Comparison of ENCODE assay signal across 8 cellular contexts in genomic region chr22:27919943-27920755, GRCh38. TPM values are rescaled to one million over a fixed set of nuclear protein-coding genes. Genes with fewer than 3 reads are reported as not detected.
A peak's percentile ranks its signal among the peaks of the same experiment; 100 is the strongest.
DNase-seq lines count a peak whose midpoint lies in the region; ATAC-seq, FAIRE-seq and TF ChIP-seq lines count a peak whose summit lies in the region.

No MANE protein-coding gene starts in this region.

- no peak for TF ChIP-seq POLR2A in gastrocnemius medialis (IDR thresholded peaks at IDR 0.05)

- H3K27ac ChIP-seq in astrocyte (ENCODE audit: low read depth, low read length) (peak overlapping the region; percentile 96), iPS DF 6.9 (ENCODE audit: low read length) (no peak overlapping the region), gastrocnemius medialis (peak overlapping the region; percentile 95 to 100 (median 98))

- peak overlapping the region; percentile 96 for H3K4me3 Mint-ChIP-seq in astrocyte (ENCODE audit: unreplicated experiment)

- H4K20me1 ChIP-seq in astrocyte (ENCODE audit: insufficient read depth, low read length), result peaks cover 34% of the 10 kb centered on the region

- no peaks in the 10 kb centered on the region for H3K36me3 Mint-ChIP-seq in astrocyte (ENCODE audit: low read depth, unreplicated experiment)

- CTCF ChIA-PET in HEK293T (lab: Yijun Ruan, JAX), result interaction anchor here (0.6 to 1.7 kb wide), 4 partner anchors 33 to 133 kb away, joined by 3 to 5 read pairs (median 3); no protein-coding TSS in a partner anchor

- no peaks in the 10 kb centered on the region for H3K9me3 Mint-ChIP-seq in astrocyte (ENCODE audit: unreplicated experiment)

- peaks cover 22% of the 10 kb centered on the region for H3K4me1 Mint-ChIP-seq in astrocyte (ENCODE audit: low read depth, unreplicated experiment)

- H3K4me2 ChIP-seq in astrocyte (ENCODE audit: low read length), result peak overlapping the region; percentile 99

- no peaks in the 10 kb centered on the region for H3K9me3 ChIP-seq in astrocyte (ENCODE audit: insufficient read depth, low read depth, low read length)
- H3K9me3 ChIP-seq in iPS DF 6.9 (ENCODE audit: control insufficient read depth, insufficient read depth, low read length), result no peaks in the 10 kb centered on the region
- H3K9me3 ChIP-seq in gastrocnemius medialis, result no peaks in the 10 kb centered on the region

- in situ Hi-C loops in gastrocnemius medialis (cut with MboI; ENCODE audit: low sequenced_read_pairs in 4 of 4), result no loop called here

- H3K9ac ChIP-seq in astrocyte (ENCODE audit: low read length), result peak overlapping the region; percentile 94

- H3K27me3 ChIP-seq in astrocyte (ENCODE audit: insufficient read depth, low read length) (no peaks in the 10 kb centered on the region), iPS DF 6.9 (ENCODE audit: control insufficient read depth, insufficient read depth, low read length) (no peaks in the 10 kb centered on the region), gastrocnemius medialis (no peaks in the 10 kb centered on the region)

- H3K4me1 ChIP-seq in astrocyte (ENCODE audit: insufficient read depth, low read length) (peaks cover 24% of the 10 kb centered on the region), iPS DF 6.9 (ENCODE audit: control insufficient read depth, insufficient read depth, low read length) (no peaks in the 10 kb centered on the region), gastrocnemius medialis (peaks cover 23 to 36% of the 10 kb centered on the region in 2 donors)

- H3K36me3 ChIP-seq in astrocyte (ENCODE audit: insufficient read depth, low read length), result no peaks in the 10 kb centered on the region
- H3K36me3 ChIP-seq in iPS DF 6.9 (ENCODE audit: control insufficient read depth, insufficient read depth, low read length), result no peaks in the 10 kb centered on the region
- H3K36me3 ChIP-seq in gastrocnemius medialis, result no peaks in the 10 kb centered on the region

- ATAC-seq in gastrocnemius medialis, result peak; percentile 48 to 67

- POLR2A ChIA-PET in HEK293T (lab: Yijun Ruan, JAX), result interaction anchor here (0.8 to 2.7 kb wide), 17 partner anchors 7 to 91 kb away, joined by 3 to 38 read pairs (median 4); no protein-coding TSS in a partner anchor

- H2AFZ ChIP-seq in astrocyte (ENCODE audit: low read depth, low read length), result peak overlapping the region; percentile 93

- FAIRE-seq in astrocyte (lab: Jason Lieb, UNC), result no peak

- H3K4me3 ChIP-seq in astrocyte (ENCODE audit: insufficient read depth, low read depth, low read length) (peak overlapping the region; percentile 77), iPS DF 6.9 (ENCODE audit: low read length) (peak overlapping the region; percentile 50), gastrocnemius medialis (peak overlapping the region; percentile 66 to 98 (median 88))

- TF ChIP-seq CTCF in astrocyte (IDR thresholded peaks at IDR 0.05; ENCODE audit: insufficient read depth, low read depth, low read length), result no peak
- peak in 2 of 5 experiments; percentile 19 to 27 for TF ChIP-seq CTCF in gastrocnemius medialis (IDR thresholded peaks at IDR 0.05 in 4 of 5, conservative IDR thresholded peaks at IDR 0.05 in 1 of 5)

- H3K27me3 Mint-ChIP-seq in astrocyte (ENCODE audit: low read depth, unreplicated experiment), result no peaks in the 10 kb centered on the region

- intact Hi-C loops in gastrocnemius medialis (cut with DNase I; ENCODE audit: low total_unique reads), result loop anchor here (2.0 to 5.0 kb wide), 4 partner anchors 33 to 1347 kb away; partner anchors contain the start of genes EWSR1 and RHBDD3

- H3K27ac Mint-ChIP-seq in astrocyte (ENCODE audit: unreplicated experiment), result peak overlapping the region; percentile 96

- H3K79me2 ChIP-seq in astrocyte (ENCODE audit: insufficient read depth, low read length), result peaks cover 51% of the 10 kb centered on the region

- peak; percentile 4 for DNase-seq in activated CD4-positive, alpha-beta T cell treated with anti-CD3 and anti-CD28 coated beads for 48 hours
- DNase-seq in activated CD4-positive, alpha-beta T cell treated with anti-CD3 and anti-CD28 coated beads, Interleukin-2, amount 50 U/mL, for 4 hours, result no peak
- DNase-seq in HEK293T (ENCODE audit: extremely low spot score) (peak; percentile 58), NCI-H1092 treated with DMSO at 0.1 percent for 48 hours (lab: John Stamatoyannopoulos, UW) (peak; percentile 58), astrocyte (ENCODE audit: low read depth) (peak; percentile 61), iPS DF 6.9 (ENCODE audit: low read depth, low spot score) (peak; percentile 27), gastrocnemius medialis (peak; percentile 13 to 67), UCSD-AML1 (lab: John Stamatoyannopoulos, UW; ENCODE audit: unreplicated experiment) (no peak)

- WGBS in iPS DF 6.9 (ENCODE audit: insufficient coverage, insufficient read length), result no CpG with 5 or more reads among the region's 12 CpGs

TF ChIP-seq in HEK293T, 16 proteins besides CTCF, POLR2A, EP300 and RAD21:
- TF ChIP-seq HDGF (IDR thresholded peaks at IDR 0.05; ENCODE audit: borderline replicate concordance) (0 out of 2 replicates have a peak, but pooled peaks have one; percentile 76), L3MBTL2 (conservative IDR thresholded peaks at IDR 0.05) (peak; percentile 47; the same call in 1 of the 2 replicates), BHLHE40 (IDR thresholded peaks at IDR 0.05; ENCODE audit: borderline replicate concordance) (no peak)

RNA-seq across cellular contexts. Expression of gene PITPNB, which starts 1.1 kb away (rescaled TPM):
- total RNA-seq in astrocyte, result 90.0 and 90.6 TPM in 2 replicates
- total RNA-seq in gastrocnemius medialis, result 10 to 100 TPM; 12.1 to 18.7 (median 16.1) TPM

Comparison
In these comparisons a context has a peak if more than half of its experiments do, and no peak if none do; other contexts are left out.
1. DNase-seq: peak in activated CD4-positive, alpha-beta T cell treated with anti-CD3 and anti-CD28 coated beads for 48 hours (single experiment), HEK293T (single experiment), NCI-H1092 treated with DMSO at 0.1 percent for 48 hours (single experiment), astrocyte (single experiment), iPS DF 6.9 (single experiment) and gastrocnemius medialis (2 of 2); none in activated CD4-positive, alpha-beta T cell treated with anti-CD3 and anti-CD28 coated beads, Interleukin-2, amount 50 U/mL, for 4 hours (0 of 2) and UCSD-AML1 (single experiment).
2. Peak in every context shown above with its lines, with median percentiles within 50 percentile points of each other: H3K4me3 ChIP-seq.